19 cellular contexts compared by ENCODE assay signal in genomic region chr4:130110760-130111159, GRCh38.
"Had no signal": no experiment of that assay in that cellular context is flagged by ENCODE, and none has a peak within 500 bp of the region (broad histone marks: within the 10 kb centered on the region; RNA-seq: fewer than 3 reads in every experiment).

No MANE protein-coding gene starts in this region.

- H3K27me3 ChIP-seq: ascending aorta, foreskin keratinocyte, tibial artery had no signal

- H3K27ac Mint-ChIP-seq: activated naive CD4-positive, alpha-beta T cell treated with anti-CD3 and anti-CD28 coated beads, Interleukin-2, amount 50 U/mL, for 72 hours; activated T-cell treated with anti-CD3 and anti-CD28 coated beads, Interleukin-2, amount 50 U/mL, for 24 hours; activated T-helper 17 cell treated with anti-CD3 and anti-CD28 coated beads, Interleukin-2, amount 50 U/mL, for 72 hours; immature natural killer cell; naive B cell; stimulated activated effector memory CD8-positive, alpha-beta T cell treated with anti-CD3 and anti-CD28 coated beads, Interleukin-12 subunit alpha, Interleukin-12 subunit beta, amount 100 ng/mL, for 72 hours; stimulated activated naive CD8-positive, alpha-beta T cell treated with anti-CD3 and anti-CD28 coated beads, Interleukin-15, amount 100 ng/mL, for 72 hours had no signal

- H3K36me3 ChIP-seq: ascending aorta, lower lobe of right lung, tibial artery had no signal

- H3K4me1 Mint-ChIP-seq: activated T-helper 17 cell treated with anti-CD3 and anti-CD28 coated beads, Interleukin-2, amount 50 U/mL, for 72 hours; immature natural killer cell; naive B cell; stimulated activated effector memory CD8-positive, alpha-beta T cell treated with anti-CD3 and anti-CD28 coated beads, Interleukin-12 subunit alpha, Interleukin-12 subunit beta, amount 100 ng/mL, for 72 hours; stimulated activated naive CD8-positive, alpha-beta T cell treated with anti-CD3 and anti-CD28 coated beads, Interleukin-15, amount 100 ng/mL, for 72 hours had no signal

- H3K27me3 Mint-ChIP-seq: activated T-cell treated with anti-CD3 and anti-CD28 coated beads, Interleukin-2, amount 50 U/mL, for 24 hours; activated T-helper 17 cell treated with anti-CD3 and anti-CD28 coated beads, Interleukin-2, amount 50 U/mL, for 72 hours; naive B cell; stimulated activated naive CD8-positive, alpha-beta T cell treated with anti-CD3 and anti-CD28 coated beads, Interleukin-15, amount 100 ng/mL, for 72 hours had no signal

- H3K4me3 ChIP-seq: ascending aorta, lower lobe of right lung, tibial artery had no signal

- DNase-seq: activated CD4-positive, alpha-beta T cell treated with anti-CD3 and anti-CD28 coated beads, Interleukin-2, amount 50 U/mL, for 4 hours; activated CD8-positive, alpha-beta memory T cell treated with anti-CD3 and anti-CD28 coated beads for 24 hours; activated CD8-positive, alpha-beta memory T cell treated with anti-CD3 and anti-CD28 coated beads, Interleukin-2, amount 50 U/mL, for 4 hours; activated T-cell treated with anti-CD3 and anti-CD28 coated beads, Interleukin-2, amount 50 U/mL, for 24 hours; central memory CD4-positive, alpha-beta T cell; dermis blood vessel endothelial cell; effector memory CD4-positive, alpha-beta T cell; foreskin keratinocyte; immature natural killer cell; lower lobe of right lung; mesendoderm; naive B cell; stimulated activated naive CD8-positive, alpha-beta T cell treated with anti-CD3 and anti-CD28 coated beads, Interleukin-15, amount 100 ng/mL, for 72 hours; tibial artery had no signal

- ATAC-seq: activated naive CD4-positive, alpha-beta T cell treated with anti-CD3 and anti-CD28 coated beads, Interleukin-2, amount 50 U/mL, for 72 hours; activated T-helper 17 cell treated with anti-CD3 and anti-CD28 coated beads, Interleukin-2, amount 50 U/mL, for 72 hours; foreskin keratinocyte; left lobe of liver; lower lobe of right lung; stimulated activated effector memory CD8-positive, alpha-beta T cell treated with anti-CD3 and anti-CD28 coated beads, Interleukin-12 subunit alpha, Interleukin-12 subunit beta, amount 100 ng/mL, for 72 hours; stimulated activated naive CD8-positive, alpha-beta T cell treated with anti-CD3 and anti-CD28 coated beads, Interleukin-15, amount 100 ng/mL, for 72 hours had no signal

- H3K4me1 ChIP-seq: ascending aorta, foreskin keratinocyte, lower lobe of right lung, tibial artery had no signal

- H3K27ac ChIP-seq: ascending aorta, foreskin keratinocyte, lower lobe of right lung, tibial artery had no signal

- H3K4me3 Mint-ChIP-seq: activated T-cell treated with anti-CD3 and anti-CD28 coated beads, Interleukin-2, amount 50 U/mL, for 24 hours; activated T-helper 17 cell treated with anti-CD3 and anti-CD28 coated beads, Interleukin-2, amount 50 U/mL, for 72 hours; immature natural killer cell; naive B cell; stimulated activated effector memory CD8-positive, alpha-beta T cell treated with anti-CD3 and anti-CD28 coated beads, Interleukin-12 subunit alpha, Interleukin-12 subunit beta, amount 100 ng/mL, for 72 hours; stimulated activated naive CD8-positive, alpha-beta T cell treated with anti-CD3 and anti-CD28 coated beads, Interleukin-15, amount 100 ng/mL, for 72 hours had no signal

- H3K36me3 Mint-ChIP-seq: activated naive CD4-positive, alpha-beta T cell treated with anti-CD3 and anti-CD28 coated beads, Interleukin-2, amount 50 U/mL, for 72 hours; immature natural killer cell; naive B cell; stimulated activated effector memory CD8-positive, alpha-beta T cell treated with anti-CD3 and anti-CD28 coated beads, Interleukin-12 subunit alpha, Interleukin-12 subunit beta, amount 100 ng/mL, for 72 hours had no signal
